Comparison of ENCODE assay signal across 8 cellular contexts in genomic region chr6:27479319-27480182, GRCh38. TPM values are rescaled to one million over a fixed set of nuclear protein-coding genes. Genes with fewer than 3 reads are reported as not detected.
A peak's percentile ranks its signal among the peaks of the same experiment; 100 is the strongest.
DNase-seq lines count a peak whose midpoint lies in the region; ATAC-seq and TF ChIP-seq lines count a peak whose summit lies in the region.

No MANE protein-coding gene starts in this region.

- no peaks in the 10 kb centered on the region for H3K27me3 ChIP-seq in endodermal cell (ENCODE audit: control insufficient read depth, insufficient read depth, low read length, poor library complexity, severe bottlenecking)

- peak overlapping the region; percentile 77 for H3K9ac ChIP-seq in endodermal cell (ENCODE audit: extremely low read depth, low read length, poor library complexity, severe bottlenecking)

- H3K4me1 ChIP-seq in endodermal cell (ENCODE audit: control insufficient read depth, insufficient read depth, low read length): no peaks in the 10 kb centered on the region

- WGBS in endodermal cell (ENCODE audit: insufficient coverage in 1 of 2, insufficient read length in 1 of 2), 2 experiments: 2 to 3% methylated on average over 31 to 32 of the region's 33 CpGs

- H3K9me3 Mint-ChIP-seq in endodermal cell: no peaks in the 10 kb centered on the region
- H3K9me3 Mint-ChIP-seq in mesothelial cell of epicardium: no peaks in the 10 kb centered on the region

- no peaks in the 10 kb centered on the region for H3K36me3 ChIP-seq in endodermal cell (ENCODE audit: control insufficient read depth, insufficient read depth, low read length)

- H3K36me3 Mint-ChIP-seq in endodermal cell (ENCODE audit: low read depth) (no peaks in the 10 kb centered on the region), mesothelial cell of epicardium (no peaks in the 10 kb centered on the region)

- H3K27ac ChIP-seq in endodermal cell (ENCODE audit: low read depth, low read length): peak overlapping the region; percentile 61

- H3K4me1 Mint-ChIP-seq in endodermal cell (peaks cover 6% of the 10 kb centered on the region), mesothelial cell of epicardium (no peaks in the 10 kb centered on the region)

- no peak for TF ChIP-seq CTCF in endodermal cell (conservative IDR thresholded peaks at IDR 0.05)
- TF ChIP-seq CTCF in mesothelial cell of epicardium (IDR thresholded peaks at IDR 0.05; ENCODE audit: unreplicated experiment): no peak

- H3K27me3 Mint-ChIP-seq in endodermal cell (ENCODE audit: insufficient read depth): peaks cover 19% of the 10 kb centered on the region
- no peaks in the 10 kb centered on the region for H3K27me3 Mint-ChIP-seq in mesothelial cell of epicardium (ENCODE audit: low read depth)

- DNase-seq in COLO829 (ENCODE audit: low spot score): peak; percentile 86
- DNase-seq in HK-2 (ENCODE audit: unreplicated experiment): peak; percentile 83
- DNase-seq in NK-92 treated with Interleukin-12 subunit alpha and Interleukin-12 subunit beta, amount 100 ng/mL, for 24 hours (lab: John Stamatoyannopoulos, UW): peak; percentile 56
- peak; percentile 67 to 79 for DNase-seq in activated CD8-positive, alpha-beta memory T cell treated with anti-CD3 and anti-CD28 coated beads for 4 hours (ENCODE audit: low read depth in 2 of 2)
- DNase-seq in endodermal cell: peak; percentile 91
- DNase-seq in mesothelial cell of epicardium (ENCODE audit: low spot score in 2 of 2, unreplicated experiment in 2 of 2): peak; percentile 68 to 93
- DNase-seq in stimulated activated CD8-positive, alpha-beta memory T cell treated with anti-CD3 and anti-CD28 coated beads, Interleukin-15, amount 100 ng/mL, for 48 hours (ENCODE audit: low read depth in 2 of 2): peak; percentile 57 to 63

- peak overlapping the region; percentile 100 for H3K4me3 ChIP-seq in endodermal cell (ENCODE audit: low read length)

- ATAC-seq in GM19467 (IDR thresholded peaks at IDR 0.05; ENCODE audit: unreplicated experiment): peak; percentile 42

- H3K27ac Mint-ChIP-seq in endodermal cell (no peak overlapping the region), mesothelial cell of epicardium (no peak overlapping the region)

- H3K9me3 ChIP-seq in endodermal cell (ENCODE audit: control insufficient read depth, low read length): no peaks in the 10 kb centered on the region

- H3K4me3 Mint-ChIP-seq in endodermal cell: no peak overlapping the region
- H3K4me3 Mint-ChIP-seq in mesothelial cell of epicardium: no peak overlapping the region

RNA-seq across cellular contexts. Expression of gene ZNF184, which starts 6.6 kb away (rescaled TPM):
- total RNA-seq in endodermal cell: 10 to 100 TPM in 1 of 2 donors, 1 to 10 TPM in 1; 9.2 to 16.5 TPM
- 14.4 TPM for polyA plus RNA-seq in endodermal cell (2013, experiment 1 of 2)
- polyA plus RNA-seq in endodermal cell (2013, experiment 2 of 2): 12.8 TPM
- total RNA-seq in mesothelial cell of epicardium: 14.3 to 15.9 TPM (median 15.1 TPM) in 3 replicates

Comparison
In these comparisons a context has a peak if more than half of its experiments do, and no peak if none do; other contexts are left out.
1. Peak in every context shown above with its lines: DNase-seq, ATAC-seq, H3K4me3 ChIP-seq and H3K27ac ChIP-seq.